Comparison of ENCODE assay signal across 22 cellular contexts in genomic region chr17:21004016-21004930, GRCh38. TPM values are rescaled to one million over a fixed set of nuclear protein-coding genes. Genes with fewer than 3 reads are reported as not detected.
DNase-seq lines count a peak whose midpoint lies in the region; ATAC-seq and TF ChIP-seq lines count a peak whose summit lies in the region.
"Had no signal": no experiment of that assay in that cellular context is flagged by ENCODE, and none has a peak within 500 bp of the region (broad histone marks: within the 10 kb centered on the region; RNA-seq: fewer than 3 reads in every experiment).

No MANE protein-coding gene starts in this region.

- no peak for TF ChIP-seq POLR2A in spleen (IDR thresholded peaks at IDR 0.05)

- intact Hi-C loops in activated naive CD4-positive, alpha-beta T cell treated with anti-CD3 and anti-CD28 coated beads for 36 hours (cut with micrococcal nuclease), result no loop called here
- intact Hi-C loops in spleen (cut with DNase I; ENCODE audit: low total_unique reads), result no loop called here

- no peak for DNase-seq in activated naive CD4-positive, alpha-beta T cell treated with anti-CD3 and anti-CD28 coated beads for 36 hours
- DNase-seq in activated naive CD4-positive, alpha-beta T cell treated with anti-CD3 and anti-CD28 coated beads, Interleukin-2, amount 50 U/mL, for 16 hours, result no peak
- peak; percentile 74 for DNase-seq in spleen
- no peak for DNase-seq in effector CD8-positive, alpha-beta T cell (lab: John Stamatoyannopoulos, UW)
- no peak for DNase-seq in coronary artery (ENCODE audit: low spot score)
- DNase-seq: activated CD4-positive, alpha-beta T cell treated with anti-CD3 and anti-CD28 coated beads for 4 hours; activated gamma-delta T cell; activated T-cell treated with anti-CD3 and anti-CD28 coated beads, Interleukin-2, amount 50 U/mL, for 1 hour; aorta; CD4-positive, CD25-positive, alpha-beta regulatory T cell; DND-41; NCI-H187; NCI-H2171; NCI-H510A; stimulated activated naive CD8-positive, alpha-beta T cell treated with anti-CD3 and anti-CD28 coated beads, Interleukin-15, amount 100 ng/mL, for 72 hours; T-helper 2 cell; transverse colon had no signal

- H3K4me3 ChIP-seq in spleen (no peak overlapping the region), coronary artery (no peak overlapping the region)
- H3K4me3 ChIP-seq: transverse colon had no signal

- H3K4me3 Mint-ChIP-seq in activated naive CD4-positive, alpha-beta T cell treated with anti-CD3 and anti-CD28 coated beads for 36 hours, result no peak overlapping the region
- H3K4me3 Mint-ChIP-seq: CD4-positive, CD25-positive, alpha-beta regulatory T cell; central memory CD8-positive, alpha-beta T cell; stimulated activated naive CD8-positive, alpha-beta T cell treated with anti-CD3 and anti-CD28 coated beads, Interleukin-15, amount 100 ng/mL, for 72 hours had no signal

- peaks cover 0 to 100% (median 90%) of the 10 kb centered on the region in 6 donors for H3K36me3 ChIP-seq in spleen

- no peaks in the 10 kb centered on the region for H3K27me3 Mint-ChIP-seq in activated naive CD4-positive, alpha-beta T cell treated with anti-CD3 and anti-CD28 coated beads for 36 hours (ENCODE audit: low read depth)
- H3K27me3 Mint-ChIP-seq: CD4-positive, CD25-positive, alpha-beta regulatory T cell; central memory CD8-positive, alpha-beta T cell; stimulated activated naive CD8-positive, alpha-beta T cell treated with anti-CD3 and anti-CD28 coated beads, Interleukin-15, amount 100 ng/mL, for 72 hours had no signal

- H3K9me3 Mint-ChIP-seq in activated naive CD4-positive, alpha-beta T cell treated with anti-CD3 and anti-CD28 coated beads for 36 hours, result no peaks in the 10 kb centered on the region
- H3K9me3 Mint-ChIP-seq: CD4-positive, CD25-positive, alpha-beta regulatory T cell; central memory CD8-positive, alpha-beta T cell; stimulated activated naive CD8-positive, alpha-beta T cell treated with anti-CD3 and anti-CD28 coated beads, Interleukin-15, amount 100 ng/mL, for 72 hours had no signal

- CTCF ChIA-PET in activated naive CD4-positive, alpha-beta T cell treated with anti-CD3 and anti-CD28 coated beads for 36 hours (lab: Charles Lee), result interaction anchor here (0.6 kb wide), 1 partner anchor 55 kb away, joined by 3 read pairs; no protein-coding TSS in a partner anchor

- TF ChIP-seq CTCF in spleen (IDR thresholded peaks at IDR 0.05 in 8 of 11, conservative IDR thresholded peaks at IDR 0.05 in 3 of 11) (no peak), coronary artery (IDR thresholded peaks at IDR 0.05) (no peak)

- H3K4me1 ChIP-seq in spleen, result peaks cover 0 to 67% (median 33%) of the 10 kb centered on the region in 6 donors

- H3K27ac Mint-ChIP-seq in activated naive CD4-positive, alpha-beta T cell treated with anti-CD3 and anti-CD28 coated beads for 36 hours, result peak overlapping the region; percentile 50
- H3K27ac Mint-ChIP-seq: CD4-positive, CD25-positive, alpha-beta regulatory T cell had no signal

- no peak for ATAC-seq in HG03280 (IDR thresholded peaks at IDR 0.05; ENCODE audit: unreplicated experiment)
- ATAC-seq: Right ventricle myocardium inferior; stimulated activated naive CD8-positive, alpha-beta T cell treated with anti-CD3 and anti-CD28 coated beads, Interleukin-15, amount 100 ng/mL, for 72 hours had no signal

- H3K27me3 ChIP-seq in layer of hippocampus (ENCODE audit: control insufficient read depth, insufficient read depth, low read length) (no peaks in the 10 kb centered on the region), spleen (replicated peaks in 1 of 7) (no peaks in the 10 kb centered on the region)
- H3K27me3 ChIP-seq: transverse colon had no signal

- H3K9me3 ChIP-seq in spleen, result no peaks in the 10 kb centered on the region
- H3K9me3 ChIP-seq: transverse colon had no signal

- 74 to 81% (median 78%) methylated on average over 25 to 26 of the region's 26 CpGs for WGBS in adipose tissue, 3 donors
- 65 to 86% (median 76%) methylated on average over 22 to 26 of the region's 26 CpGs for WGBS in spleen, 5 donors

- peaks cover 52% of the 10 kb centered on the region for H3K36me3 Mint-ChIP-seq in activated naive CD4-positive, alpha-beta T cell treated with anti-CD3 and anti-CD28 coated beads for 36 hours (ENCODE audit: low read depth)

- H3K4me1 Mint-ChIP-seq in activated naive CD4-positive, alpha-beta T cell treated with anti-CD3 and anti-CD28 coated beads for 36 hours (ENCODE audit: low read depth), result peaks cover 30% of the 10 kb centered on the region

- peak overlapping the region; percentile 2 for H3K27ac ChIP-seq in adipose tissue (ENCODE audit: low read depth, low read length)
- H3K27ac ChIP-seq in layer of hippocampus (ENCODE audit: low read depth, low read length), result peak overlapping the region; percentile 97
- peak overlapping the region; percentile 9 to 76 (median 63) for H3K27ac ChIP-seq in spleen
- H3K27ac ChIP-seq in coronary artery, result peak overlapping the region in 1 of 2 donors; percentile 9
- H3K27ac ChIP-seq: transverse colon had no signal

RNA-seq across cellular contexts. Expression of gene USP22, which starts 38.5 kb away (rescaled TPM):
- total RNA-seq in activated naive CD4-positive, alpha-beta T cell treated with anti-CD3 and anti-CD28 coated beads for 36 hours, result 100 to 1,000 TPM; 140 to 144 TPM
- polyA plus RNA-seq in adipose tissue, result 10 to 100 TPM; 37.8 to 47.9 (median 43.5) TPM
- total RNA-seq in spleen, result 100 to 1,000 TPM; 131 to 200 (median 162) TPM
- 10 to 100 TPM; 21.7 to 44.2 (median 26.2) TPM for polyA plus RNA-seq in spleen
